ENCODE assay signal across 28 cellular contexts in genomic region chr1:15325375-15326085, GRCh38.
A peak's percentile ranks its signal among the peaks of the same experiment; 100 is the strongest.
DNase-seq lines count a peak whose midpoint lies in the region; ATAC-seq and TF ChIP-seq lines count a peak whose summit lies in the region.
"Had no signal": no experiment of that assay in that cellular context is flagged by ENCODE, and none has a peak within 500 bp of the region (broad histone marks: within the 10 kb centered on the region; RNA-seq: fewer than 3 reads in every experiment).

No MANE protein-coding gene starts in this region.

- intact Hi-C loops in Right ventricle myocardium inferior (cut with DNase I), result loop anchor here (5.0 kb wide), 1 partner anchor 47 kb away; no protein-coding TSS in a partner anchor

- H3K27ac ChIP-seq in SJSA1 (peak overlapping the region; percentile 74), caudate nucleus (ENCODE audit: low read depth, low read length) (no peak overlapping the region)
- H3K27ac ChIP-seq: BLaER1, epithelial cell of prostate, HL-60, pancreas, SJCRH30 had no signal

- H3K27ac Mint-ChIP-seq in HFFc6 (no peak overlapping the region), nephron progenitor cell (peak overlapping the region; percentile 28)
- H3K27ac Mint-ChIP-seq: T-helper 1 cell treated with Interleukin-12 subunit alpha and Interleukin-12 subunit beta and Interleukin-4 antibody, amounts not matched to agents 30 μg/mL and 1 μg/mL, for 36 hours had no signal

- H3K9me3 Mint-ChIP-seq in HFFc6, result peaks cover 4% of the 10 kb centered on the region
- peaks cover 11% of the 10 kb centered on the region for H3K9me3 Mint-ChIP-seq in nephron progenitor cell

- DNase-seq in GM06990 (ENCODE audit: extremely low read depth, insufficient read length) (no peak), HFFc6 (no peak), SJSA1 (ENCODE audit: low read depth in 1 of 2, low spot score in 2 of 2) (no peak), nephron progenitor cell (no peak), Right ventricle myocardium inferior (ENCODE audit: missing footprints) (no peak), amygdala (lab: John Stamatoyannopoulos, UW) (no peak), caudate nucleus (lab: John Stamatoyannopoulos, UW) (no peak), SHP77 (lab: John Stamatoyannopoulos, UW) (no peak)
- DNase-seq: activated gamma-delta T cell; activated T-cell treated with anti-CD3 and anti-CD28 coated beads, Interleukin-2, amount 50 U/mL, for 1 hour; body of pancreas; DMS53; effector CD4-positive, alpha-beta T cell; GDM1; mucosa of descending colon; NCI-H1092; NCI-H1930; NCI-H524; pancreas; retina; SJCRH30; substantia nigra had no signal

- no peaks in the 10 kb centered on the region for H3K36me3 ChIP-seq in GM06990 (ENCODE audit: control insufficient read depth, insufficient read depth, low read length)
- H3K36me3 ChIP-seq in SJSA1, result no peaks in the 10 kb centered on the region
- H3K36me3 ChIP-seq: BLaER1, pancreas, Peyer's patch, SJCRH30 had no signal

- no peak for ATAC-seq in Right ventricle myocardium inferior
- ATAC-seq: body of pancreas had no signal

- H3K4me3 Mint-ChIP-seq in HFFc6 (no peak overlapping the region), nephron progenitor cell (peak overlapping the region; percentile 3)
- H3K4me3 Mint-ChIP-seq: T-helper 1 cell treated with Interleukin-12 subunit alpha and Interleukin-12 subunit beta and Interleukin-4 antibody, amounts not matched to agents 30 μg/mL and 1 μg/mL, for 36 hours had no signal

- H3K4me3 ChIP-seq in GM06990 (replicated peaks; ENCODE audit: low read depth, low read length) (no peak overlapping the region), SJSA1 (no peak overlapping the region)
- H3K4me3 ChIP-seq: BLaER1, body of pancreas, lung, mucosa of descending colon, pancreas, Peyer's patch had no signal

- H3K27me3 Mint-ChIP-seq in HFFc6 (ENCODE audit: insufficient read depth) (peaks cover 3% of the 10 kb centered on the region), nephron progenitor cell (ENCODE audit: low read depth, poor library complexity) (peaks cover 7% of the 10 kb centered on the region)

- H3K9me3 ChIP-seq in SJSA1 (replicated peaks), result no peaks in the 10 kb centered on the region
- H3K9me3 ChIP-seq: BLaER1, body of pancreas, mucosa of descending colon, pancreas, Peyer's patch, SJCRH30 had no signal

- H3K27me3 ChIP-seq in GM06990 (replicated peaks; ENCODE audit: control insufficient read depth, insufficient read depth, low read length), result no peaks in the 10 kb centered on the region
- no peaks in the 10 kb centered on the region for H3K27me3 ChIP-seq in SJSA1 (replicated peaks)
- H3K27me3 ChIP-seq: BLaER1, body of pancreas, pancreas, Peyer's patch, SJCRH30 had no signal

- peak; percentile 16 for TF ChIP-seq CTCF in GM06990 (IDR thresholded peaks at IDR 0.05; ENCODE audit: insufficient read depth, low read length, poor library complexity, severe bottlenecking)
- peak; percentile 35; the same call in 1 of the 2 replicates for TF ChIP-seq CTCF in HFFc6 (IDR thresholded peaks at IDR 0.05)
- no peak for TF ChIP-seq CTCF in nephron progenitor cell (IDR thresholded peaks at IDR 0.05)

- peaks cover 43% of the 10 kb centered on the region for H3K4me1 Mint-ChIP-seq in HFFc6 (ENCODE audit: low read depth)
- H3K4me1 Mint-ChIP-seq in nephron progenitor cell, result peaks cover 72% of the 10 kb centered on the region

- H3K4me1 ChIP-seq in SJSA1 (replicated peaks), result peaks cover 49% of the 10 kb centered on the region

- no peaks in the 10 kb centered on the region; the same call in 1 of the 2 replicates for H3K36me3 Mint-ChIP-seq in HFFc6 (ENCODE audit: low read depth)
- no peaks in the 10 kb centered on the region for H3K36me3 Mint-ChIP-seq in nephron progenitor cell (ENCODE audit: low read depth)
